Comparison of ENCODE assay signal across 40 cellular contexts in genomic region chr14:28895389-28895788, GRCh38.
"Had no signal": no experiment of that assay in that cellular context is flagged by ENCODE, and none has a peak within 500 bp of the region (broad histone marks: within the 10 kb centered on the region; RNA-seq: fewer than 3 reads in every experiment).

No MANE protein-coding gene starts in this region.

- H3K27me3 Mint-ChIP-seq: activated naive CD4-positive, alpha-beta T cell treated with anti-CD3 and anti-CD28 coated beads, Interleukin-2, amount 10 ng/mL, durations not matched to agents 7 days and 5 days; activated naive CD4-positive, alpha-beta T cell treated with anti-CD3 and anti-CD28 coated beads, Interleukin-2, amount 50 U/mL, for 24 hours; activated naive CD8-positive, alpha-beta T cell; activated naive CD8-positive, alpha-beta T cell treated with anti-CD3 and anti-CD28 coated beads for 36 hours; activated naive CD8-positive, alpha-beta T cell treated with anti-CD3 and anti-CD28 coated beads, Interleukin-2, amount 10 ng/mL, durations not matched to agents 7 days and 5 days; activated naive CD8-positive, alpha-beta T cell treated with anti-CD3 and anti-CD28 coated beads, Interleukin-2, amount 50 U/mL, for 24 hours; activated T-cell treated with anti-CD3 and anti-CD28 coated beads, Interleukin-2, amount 50 U/mL, for 24 hours; activated T-helper 17 cell treated with anti-CD3 and anti-CD28 coated beads, Interleukin-2, amount 50 U/mL, for 72 hours; brain; central memory CD8-positive, alpha-beta T cell had no signal

- H3K36me3 Mint-ChIP-seq: activated naive CD4-positive, alpha-beta T cell treated with anti-CD3 and anti-CD28 coated beads, Interleukin-2, amount 10 ng/mL, durations not matched to agents 7 days and 5 days; activated naive CD4-positive, alpha-beta T cell treated with anti-CD3 and anti-CD28 coated beads, Interleukin-2, amount 50 U/mL, for 24 hours; activated naive CD4-positive, alpha-beta T cell treated with anti-CD3 and anti-CD28 coated beads, Interleukin-2, amount 50 U/mL, for 72 hours; activated naive CD8-positive, alpha-beta T cell; activated naive CD8-positive, alpha-beta T cell treated with anti-CD3 and anti-CD28 coated beads for 36 hours; activated naive CD8-positive, alpha-beta T cell treated with anti-CD3 and anti-CD28 coated beads, Interleukin-2, amount 10 ng/mL, durations not matched to agents 7 days and 5 days; brain had no signal

- H3K4me1 ChIP-seq: adrenal gland, ascending aorta, body of pancreas, breast epithelium had no signal

- H3K27ac Mint-ChIP-seq: activated naive CD4-positive, alpha-beta T cell treated with anti-CD3 and anti-CD28 coated beads for 36 hours; activated naive CD4-positive, alpha-beta T cell treated with anti-CD3 and anti-CD28 coated beads, Interleukin-2, amount 10 ng/mL, durations not matched to agents 7 days and 5 days; activated naive CD4-positive, alpha-beta T cell treated with anti-CD3 and anti-CD28 coated beads, Interleukin-2, amount 50 U/mL, for 24 hours; activated naive CD4-positive, alpha-beta T cell treated with anti-CD3 and anti-CD28 coated beads, Interleukin-2, amount 50 U/mL, for 72 hours; activated naive CD8-positive, alpha-beta T cell; activated naive CD8-positive, alpha-beta T cell treated with anti-CD3 and anti-CD28 coated beads for 36 hours; activated naive CD8-positive, alpha-beta T cell treated with anti-CD3 and anti-CD28 coated beads, Interleukin-2, amount 10 ng/mL, durations not matched to agents 7 days and 5 days; activated naive CD8-positive, alpha-beta T cell treated with anti-CD3 and anti-CD28 coated beads, Interleukin-2, amount 50 U/mL, for 24 hours; activated T-cell treated with anti-CD3 and anti-CD28 coated beads, Interleukin-2, amount 50 U/mL, for 24 hours; activated T-cell treated with anti-CD3 and anti-CD28 coated beads, Interleukin-2, amount 50 U/mL, for 72 hours; activated T-helper 1 cell treated with anti-CD3 and anti-CD28 coated beads, Interleukin-12 subunit alpha, Interleukin-12 subunit beta, Interleukin-2, Interleukin-4 antibody, amounts not matched to agents 30 ng/mL and 10 ng/mL and 1 ng/mL, durations not matched to agents 14 hours and 24 hours and 36 hours; activated T-helper 17 cell treated with anti-CD3 and anti-CD28 coated beads, Interleukin-2, amount 50 U/mL, for 72 hours; activated T-helper 2 cell treated with anti-CD3 and anti-CD28 coated beads, Interferon-gamma antibody, Interleukin-2, Interleukin-4, amounts not matched to agents 10 μg/mL and 5 μg/mL and 100 μg/mL, durations not matched to agents 14 hours and 24 hours and 36 hours; brain had no signal

- H3K4me3 Mint-ChIP-seq: activated naive CD4-positive, alpha-beta T cell treated with anti-CD3 and anti-CD28 coated beads for 36 hours; activated naive CD4-positive, alpha-beta T cell treated with anti-CD3 and anti-CD28 coated beads, Interleukin-2, amount 10 ng/mL, durations not matched to agents 7 days and 5 days; activated naive CD4-positive, alpha-beta T cell treated with anti-CD3 and anti-CD28 coated beads, Interleukin-2, amount 50 U/mL, for 24 hours; activated naive CD8-positive, alpha-beta T cell; activated naive CD8-positive, alpha-beta T cell treated with anti-CD3 and anti-CD28 coated beads for 36 hours; activated naive CD8-positive, alpha-beta T cell treated with anti-CD3 and anti-CD28 coated beads, Interleukin-2, amount 10 ng/mL, durations not matched to agents 7 days and 5 days; activated naive CD8-positive, alpha-beta T cell treated with anti-CD3 and anti-CD28 coated beads, Interleukin-2, amount 50 U/mL, for 24 hours; activated T-cell treated with anti-CD3 and anti-CD28 coated beads, Interleukin-2, amount 50 U/mL, for 24 hours; activated T-cell treated with anti-CD3 and anti-CD28 coated beads, Interleukin-2, amount 50 U/mL, for 4 hours; activated T-cell treated with anti-CD3 and anti-CD28 coated beads, Interleukin-2, amount 50 U/mL, for 72 hours; activated T-helper 1 cell treated with anti-CD3 and anti-CD28 coated beads, Interleukin-12 subunit alpha, Interleukin-12 subunit beta, Interleukin-2, Interleukin-4 antibody, amounts not matched to agents 30 ng/mL and 10 ng/mL and 1 ng/mL, durations not matched to agents 14 hours and 24 hours and 36 hours; activated T-helper 17 cell treated with anti-CD3 and anti-CD28 coated beads, Interleukin-2, amount 50 U/mL, for 72 hours; brain; central memory CD8-positive, alpha-beta T cell had no signal

- H3K9me3 ChIP-seq: adrenal gland, ascending aorta, body of pancreas, breast epithelium had no signal

- FAIRE-seq: astrocyte, bronchial epithelial cell had no signal

- H3K4me1 Mint-ChIP-seq: activated naive CD4-positive, alpha-beta T cell treated with anti-CD3 and anti-CD28 coated beads, Interleukin-2, amount 10 ng/mL, durations not matched to agents 7 days and 5 days; activated naive CD4-positive, alpha-beta T cell treated with anti-CD3 and anti-CD28 coated beads, Interleukin-2, amount 50 U/mL, for 24 hours; activated naive CD8-positive, alpha-beta T cell treated with anti-CD3 and anti-CD28 coated beads for 36 hours; activated naive CD8-positive, alpha-beta T cell treated with anti-CD3 and anti-CD28 coated beads, Interleukin-2, amount 10 ng/mL, durations not matched to agents 7 days and 5 days; activated naive CD8-positive, alpha-beta T cell treated with anti-CD3 and anti-CD28 coated beads, Interleukin-2, amount 50 U/mL, for 24 hours; activated T-helper 17 cell treated with anti-CD3 and anti-CD28 coated beads, Interleukin-2, amount 50 U/mL, for 72 hours; central memory CD8-positive, alpha-beta T cell had no signal

- H3K4me3 ChIP-seq: adrenal gland, ascending aorta, body of pancreas, breast epithelium, cardiac muscle cell had no signal

- H3K27me3 ChIP-seq: adrenal gland, ascending aorta, body of pancreas, brain microvascular endothelial cell, breast epithelium, cardiac muscle cell had no signal

- ATAC-seq: activated naive CD4-positive, alpha-beta T cell treated with anti-CD3 and anti-CD28 coated beads, Interleukin-2, amount 50 U/mL, for 72 hours; activated naive CD8-positive, alpha-beta T cell treated with anti-CD3 and anti-CD28 coated beads, Interleukin-2, amount 50 U/mL, for 24 hours; activated T-cell treated with anti-CD3 and anti-CD28 coated beads, Interleukin-2, amount 50 U/mL, for 4 hours; activated T-cell treated with anti-CD3 and anti-CD28 coated beads, Interleukin-2, amount 50 U/mL, for 72 hours; activated T-helper 17 cell treated with anti-CD3 and anti-CD28 coated beads, Interleukin-2, amount 50 U/mL, for 72 hours; body of pancreas had no signal

- H3K27ac ChIP-seq: adrenal gland, ascending aorta, body of pancreas, brain microvascular endothelial cell, breast epithelium, cardiac muscle cell had no signal

- DNase-seq: activated effector memory CD4-positive, alpha-beta T cell treated with anti-CD3 and anti-CD28 coated beads, Interleukin-2, amount 50 U/mL, for 16 hours; activated effector memory CD4-positive, alpha-beta T cell treated with Interleukin-2 at 50 U/mL for 16 hours; activated gamma-delta T cell; activated gamma-delta T cell treated with Interleukin-2 at 50 U/mL for 16 hours; activated naive CD4-positive, alpha-beta T cell; activated naive CD4-positive, alpha-beta T cell treated with anti-CD3 and anti-CD28 coated beads for 36 hours; activated naive CD4-positive, alpha-beta T cell treated with anti-CD3 and anti-CD28 coated beads, Interleukin-2, amount 10 ng/mL, durations not matched to agents 7 days and 5 days; activated naive CD4-positive, alpha-beta T cell treated with anti-CD3 and anti-CD28 coated beads, Interleukin-2, amount 50 U/mL, for 16 hours; activated naive CD4-positive, alpha-beta T cell treated with Interleukin-2 at 50 U/mL for 16 hours; activated naive CD8-positive, alpha-beta T cell treated with anti-CD3 and anti-CD28 coated beads for 36 hours; activated naive CD8-positive, alpha-beta T cell treated with anti-CD3 and anti-CD28 coated beads, Interleukin-2, amount 10 ng/mL, durations not matched to agents 7 days and 5 days; activated naive CD8-positive, alpha-beta T cell treated with anti-CD3 and anti-CD28 coated beads, Interleukin-2, amount 50 U/mL, for 24 hours; activated T-cell treated with anti-CD3 and anti-CD28 coated beads, Interleukin-2, amount 50 U/mL, for 1 hour; activated T-cell treated with anti-CD3 and anti-CD28 coated beads, Interleukin-2, amount 50 U/mL, for 24 hours; activated T-cell treated with anti-CD3 and anti-CD28 coated beads, Interleukin-2, amount 50 U/mL, for 4 hours; activated T-cell treated with anti-CD3 and anti-CD28 coated beads, Interleukin-2, amount 50 U/mL, for 48 hours; activated T-cell treated with anti-CD3 and anti-CD28 coated beads, Interleukin-2, amount 50 U/mL, for 72 hours; adrenal gland; amniotic stem cell; amygdala; anterior cingulate cortex; aorta; body of pancreas; brain microvascular endothelial cell; caudate nucleus; central memory CD4-positive, alpha-beta T cell; cerebellar nuclear complex had no signal

- H3K9me3 Mint-ChIP-seq: activated naive CD4-positive, alpha-beta T cell treated with anti-CD3 and anti-CD28 coated beads, Interleukin-2, amount 10 ng/mL, durations not matched to agents 7 days and 5 days; activated naive CD4-positive, alpha-beta T cell treated with anti-CD3 and anti-CD28 coated beads, Interleukin-2, amount 50 U/mL, for 24 hours; activated naive CD8-positive, alpha-beta T cell treated with anti-CD3 and anti-CD28 coated beads, Interleukin-2, amount 10 ng/mL, durations not matched to agents 7 days and 5 days; activated naive CD8-positive, alpha-beta T cell treated with anti-CD3 and anti-CD28 coated beads, Interleukin-2, amount 50 U/mL, for 24 hours; activated T-cell treated with anti-CD3 and anti-CD28 coated beads, Interleukin-2, amount 50 U/mL, for 72 hours; brain had no signal

- H3K36me3 ChIP-seq: adrenal gland, ascending aorta, brain microvascular endothelial cell, breast epithelium, cardiac muscle cell had no signal
